Comparison of ENCODE assay signal across 1 cellular context in the genomic region with DNA sequence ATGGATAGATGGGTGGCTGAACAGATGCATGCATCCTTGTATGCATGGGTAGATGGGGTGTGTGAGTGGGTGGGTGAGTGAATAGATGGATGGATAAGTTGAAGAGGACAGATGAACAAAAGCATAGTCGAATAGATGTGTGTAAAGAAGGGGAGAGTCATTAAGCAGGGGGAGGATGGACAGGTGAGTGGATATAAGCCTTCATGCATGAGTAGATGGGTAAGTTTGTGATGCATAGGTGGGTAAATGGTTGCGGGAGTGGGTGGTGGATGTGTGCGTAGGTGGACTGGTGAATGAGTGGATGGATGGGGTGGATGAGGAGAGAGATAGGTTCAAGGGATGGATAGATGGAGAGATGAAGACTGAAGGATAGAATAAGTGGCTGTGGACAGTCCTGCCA.
TF ChIP-seq lines count a peak whose summit lies in the region.

No MANE protein-coding gene starts in this region.

TF ChIP-seq in GM12891, 5 proteins besides CTCF, POLR2A, EP300 and RAD21 (continued from another document):
- TF ChIP-seq SPI1 (IDR thresholded peaks at IDR 0.05; ENCODE audit: low read depth, low read length), result no peak
